Comparison of ENCODE assay signal across 9 cellular contexts in the genomic region with DNA sequence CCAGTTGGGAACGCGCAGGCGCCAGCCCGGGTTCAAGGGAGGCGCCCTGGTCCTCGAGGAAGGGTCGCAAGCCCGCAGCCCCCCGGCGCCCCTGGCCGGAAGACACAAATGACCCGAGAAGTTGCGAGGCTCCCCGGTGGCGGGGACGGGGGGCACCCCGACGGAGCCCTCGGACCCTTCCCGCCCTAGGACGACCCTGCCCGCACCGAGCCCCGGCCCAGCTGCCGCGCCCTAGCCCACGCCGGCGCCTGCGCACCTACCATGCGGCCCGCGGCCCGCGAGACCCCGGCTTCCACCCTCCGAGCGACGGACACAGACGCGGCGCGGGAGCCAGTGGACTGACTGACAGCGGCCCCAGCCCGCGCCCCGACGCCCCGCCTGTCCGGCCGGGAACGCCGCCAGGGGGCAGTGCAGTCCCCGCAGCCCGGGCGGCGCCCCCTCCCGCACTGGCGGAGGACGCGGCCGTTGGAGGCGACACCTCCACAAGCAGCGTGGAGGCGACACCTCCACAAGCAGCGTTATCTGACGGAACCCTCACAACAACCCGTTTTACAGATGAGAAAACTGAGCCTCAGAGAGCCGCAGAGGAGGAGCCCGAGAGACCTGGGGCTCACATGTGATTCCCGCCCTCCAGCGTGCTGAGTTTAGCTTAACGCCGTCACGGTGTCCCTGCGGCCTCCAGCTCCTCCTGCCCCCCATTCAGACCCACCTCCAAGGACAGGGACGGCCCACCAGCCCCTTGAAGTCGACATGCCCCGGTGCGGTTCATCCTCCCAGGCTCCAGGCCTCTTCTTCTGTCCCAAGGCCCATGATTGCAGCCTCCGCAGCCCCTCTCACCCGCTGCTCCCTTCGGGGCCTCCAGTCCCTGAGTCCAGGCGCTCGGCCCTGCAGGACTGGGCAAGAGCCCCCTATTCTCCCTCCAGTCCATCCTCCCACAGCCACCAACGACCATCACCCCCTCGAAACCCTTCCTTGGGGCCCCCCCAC. TPM values are rescaled to one million over a fixed set of nuclear protein-coding genes. Genes with fewer than 3 reads are reported as not detected.
A peak's percentile ranks its signal among the peaks of the same experiment; 100 is the strongest.
DNase-seq lines count a peak whose midpoint lies in the region; ATAC-seq and TF ChIP-seq lines count a peak whose summit lies in the region.
"Had no signal": no experiment of that assay in that cellular context is flagged by ENCODE, and none has a peak within 500 bp of the region (broad histone marks: within the 10 kb centered on the region; RNA-seq: fewer than 3 reads in every experiment).

TSS of gene NMUR1 (minus strand) at position 347 of the 987 bp plus-strand sequence. CDS start at position 263, 84 bp downstream.

- CTCF ChIA-PET in CD4-positive, alpha-beta T cell (lab: Charles Lee): interaction anchor here (1.4 kb wide), 1 partner anchor 13 kb away, joined by 4 read pairs; no protein-coding TSS in a partner anchor
- CTCF ChIA-PET in SK-N-SH (lab: Yijun Ruan, JAX): interaction anchor here (0.6 to 2.6 kb wide), 15 partner anchors 8 to 69 kb away, joined by 3 to 15 read pairs (median 6); no protein-coding TSS in a partner anchor

- intact Hi-C loops in CD4-positive, alpha-beta T cell (cut with DNase I, micrococcal nuclease): loop anchor here in 1 of 2 experiments (1.0 kb wide), 1 partner anchor 28 kb away; no protein-coding TSS in a partner anchor

- no peaks in the 10 kb centered on the region; a peak in 1 of 4 replicates for H3K4me1 ChIP-seq in SK-N-SH (ENCODE audit: control insufficient read depth in 1 of 2, insufficient read depth in 2 of 2, low read depth in 1 of 2, low read length in 1 of 2)
- H3K4me1 ChIP-seq in adipocyte (ENCODE audit: control insufficient read depth, insufficient read depth, low read length): peaks cover 10% of the 10 kb centered on the region
- H3K4me1 ChIP-seq in iPS-18a (ENCODE audit: control insufficient read depth, low read depth, low read length): no peaks in the 10 kb centered on the region

- TF ChIP-seq CTCF in CD4-positive, alpha-beta T cell (IDR thresholded peaks at IDR 0.05): peak; percentile 77
- TF ChIP-seq CTCF in HFF-Myc (IDR thresholded peaks at IDR 0.05; ENCODE audit: low read depth, low read length, missing control alignments): peak; percentile 58
- peak; percentile 73 for TF ChIP-seq CTCF in SK-N-SH (IDR thresholded peaks at IDR 0.05)

- no peak within 1 kb of the TSS for H3K27ac ChIP-seq in CD4-positive, alpha-beta T cell (ENCODE audit: low read depth, low read length)
- no peak within 1 kb of the TSS for H3K27ac ChIP-seq in SK-N-SH (ENCODE audit: low read depth in 2 of 2, low read length in 1 of 2)
- H3K27ac ChIP-seq in iPS-18a (ENCODE audit: low read length): no peak within 1 kb of the TSS

- H3K36me3 ChIP-seq in SK-N-SH (replicated peaks in 1 of 2; ENCODE audit: control insufficient read depth in 1 of 2, insufficient read depth in 2 of 2, low read length in 1 of 2) (no peaks in the 10 kb centered on the region), adipocyte (ENCODE audit: control insufficient read depth, insufficient read depth, low read length, severe bottlenecking) (no peaks in the 10 kb centered on the region), iPS-18a (ENCODE audit: control insufficient read depth, low read depth, low read length) (no peaks in the 10 kb centered on the region)

- peak; percentile 95 for ATAC-seq in CD4-positive, alpha-beta T cell (ENCODE audit: poor library complexity)
- ATAC-seq in HG03439 (IDR thresholded peaks at IDR 0.05; ENCODE audit: unreplicated experiment): no peak

- H3K4me3 ChIP-seq in HFF-Myc (replicated peaks; ENCODE audit: low read depth, low read length) (no peak within 1 kb of the TSS), SK-N-SH (ENCODE audit: low read depth in 2 of 2, low read length in 1 of 2) (peak within 1 kb of the TSS; percentile 39 to 44; a peak in 3 of 4 replicates), adipocyte (ENCODE audit: low read length) (peak within 1 kb of the TSS; percentile 63), iPS-18a (ENCODE audit: low read length) (peak within 1 kb of the TSS; percentile 42)

- H3K36me3 Mint-ChIP-seq in CD4-positive, alpha-beta T cell (ENCODE audit: low read depth): no peaks in the 10 kb centered on the region

- TF ChIP-seq RAD21 in SK-N-SH (IDR thresholded peaks at IDR 0.05; ENCODE audit: low read length): peak; percentile 34; the same call in 1 of the 2 replicates

- no peak within 1 kb of the TSS; the same call in 1 of the 2 replicates for H2AFZ ChIP-seq in SK-N-SH (ENCODE audit: low read depth)

- H3K79me2 ChIP-seq in SK-N-SH (ENCODE audit: insufficient read depth): no peaks in the 10 kb centered on the region

- no peaks in the 10 kb centered on the region for H4K20me1 ChIP-seq in SK-N-SH (ENCODE audit: insufficient read depth)

- POLR2A ChIA-PET in CD4-positive, alpha-beta T cell (lab: Charles Lee): no interaction called here
- POLR2A ChIA-PET in SK-N-SH (lab: Yijun Ruan, JAX): interaction anchor here (0.7 kb wide), 1 partner anchor 157 kb away, joined by 3 read pairs; no protein-coding TSS in a partner anchor

- H3K27ac Mint-ChIP-seq in CD4-positive, alpha-beta T cell: no peak within 1 kb of the TSS

- peaks cover 5% of the 10 kb centered on the region for H3K4me1 Mint-ChIP-seq in CD4-positive, alpha-beta T cell (ENCODE audit: low read depth)

- H3K27me3 ChIP-seq in CD4-positive, alpha-beta T cell (ENCODE audit: control insufficient read depth, insufficient read depth, low read length): peaks cover 7% of the 10 kb centered on the region
- peaks cover 11% of the 10 kb centered on the region; the same call in 1 of the 2 replicates for H3K27me3 ChIP-seq in SK-N-SH (ENCODE audit: insufficient read depth)
- peaks cover 28% of the 10 kb centered on the region for H3K27me3 ChIP-seq in adipocyte (replicated peaks; ENCODE audit: control insufficient read depth, insufficient read depth, low read length)
- peaks cover 22% of the 10 kb centered on the region for H3K27me3 ChIP-seq in iPS-18a (ENCODE audit: control insufficient read depth, insufficient read depth, low read length)

- no peaks in the 10 kb centered on the region for H3K9me3 ChIP-seq in CD4-positive, alpha-beta T cell (ENCODE audit: control insufficient read depth, low read length)
- no peaks in the 10 kb centered on the region for H3K9me3 ChIP-seq in SK-N-SH
- no peaks in the 10 kb centered on the region for H3K9me3 ChIP-seq in adipocyte (ENCODE audit: control insufficient read depth, low read length)
- H3K9me3 ChIP-seq in iPS-18a (ENCODE audit: control insufficient read depth, low read depth, low read length): no peaks in the 10 kb centered on the region

- 60% methylated on average over 23 of the region's 87 CpGs for WGBS in SK-N-SH (ENCODE audit: low lambda C conversion rate)

- TF ChIP-seq EP300 in SK-N-SH (IDR thresholded peaks at IDR 0.05; ENCODE audit: borderline replicate concordance in 1 of 2, low read depth in 1 of 2, low read length in 1 of 2): no peak

- H3K4me3 Mint-ChIP-seq in CD4-positive, alpha-beta T cell: peak within 1 kb of the TSS; percentile 0

- peak within 1 kb of the TSS; percentile 63 for H3K4me2 ChIP-seq in SK-N-SH

- H3F3A ChIP-seq in SK-N-SH (replicated peaks; ENCODE audit: insufficient read depth): no peaks in the 10 kb centered on the region

- no peaks in the 10 kb centered on the region for H3K9me2 ChIP-seq in SK-N-SH

- H3K9me3 Mint-ChIP-seq in CD4-positive, alpha-beta T cell: no peaks in the 10 kb centered on the region

- H3K9ac ChIP-seq in SK-N-SH (no peak within 1 kb of the TSS), adipocyte (ENCODE audit: low read length) (peak within 1 kb of the TSS; percentile 68), iPS-18a (ENCODE audit: low read length) (no peak within 1 kb of the TSS)

- peak; percentile 39 to 72 (median 61) for DNase-seq in CD4-positive, alpha-beta T cell
- no peak for DNase-seq in HFF-Myc (ENCODE audit: extremely low read depth, low read depth)
- peak; percentile 93 for DNase-seq in SK-N-SH
- peak; percentile 67 for DNase-seq in adipocyte (ENCODE audit: low read depth)
- peak; percentile 47 to 63 for DNase-seq in stimulated activated CD4-positive, alpha-beta T cell treated with anti-CD3 and anti-CD28 coated beads, Interleukin-15, amount 100 ng/mL, for 1 hour (ENCODE audit: low read depth in 1 of 2, low spot score in 1 of 2)
- no peak for DNase-seq in GOT3 (lab: John Stamatoyannopoulos, UW)

- H3K27me3 Mint-ChIP-seq in CD4-positive, alpha-beta T cell: peaks cover 24% of the 10 kb centered on the region

TF ChIP-seq in SK-N-SH, 30 proteins besides CTCF, POLR2A, EP300 and RAD21:
- TF ChIP-seq PBX3 (IDR thresholded peaks at IDR 0.05) (peak; percentile 28; the same call in 1 of the 2 replicates), RFX5 (IDR thresholded peaks at IDR 0.05; ENCODE audit: low read length) (no peak), SMC3 (IDR thresholded peaks at IDR 0.05; ENCODE audit: low read depth, low read length) (peak; percentile 46)

RNA-seq across cellular contexts. Expression of gene NMUR1, which starts in this region (rescaled TPM):
- total RNA-seq in CD4-positive, alpha-beta T cell: under 1 TPM; 0.11 to 0.14 TPM
- not detected in 2 replicates for polyA plus RNA-seq in SK-N-SH (2012; rRNA removed)
- polyA plus RNA-seq in SK-N-SH (2012; cell fraction: cytosol; rRNA removed): 0.01 TPM in 1 of 2 replicates, not detected in the other
- not detected in 2 replicates for polyA plus RNA-seq in SK-N-SH (2012; cell fraction: nucleus; rRNA removed)
- total RNA-seq: HT1080 had no signal

Comparison
In these comparisons a context has a peak if more than half of its experiments do, and no peak if none do; other contexts are left out.
1. Peak in DNase-seq and ATAC-seq in CD4-positive, alpha-beta T cell; RNA of the gene not detected or under 1 TPM.
2. Peak in DNase-seq, H3K4me3 ChIP-seq and H3K4me2 ChIP-seq in SK-N-SH; RNA of the gene not detected or under 1 TPM.
3. DNase-seq: peak in adipocyte (single experiment) and stimulated activated CD4-positive, alpha-beta T cell treated with anti-CD3 and anti-CD28 coated beads, Interleukin-15, amount 100 ng/mL, for 1 hour (2 of 2); none in HFF-Myc (single experiment) and GOT3 (single experiment).
4. Peak in every context shown above with its lines, with median percentiles within 50 percentile points of each other: CTCF ChIP-seq.